In the genomic region with DNA sequence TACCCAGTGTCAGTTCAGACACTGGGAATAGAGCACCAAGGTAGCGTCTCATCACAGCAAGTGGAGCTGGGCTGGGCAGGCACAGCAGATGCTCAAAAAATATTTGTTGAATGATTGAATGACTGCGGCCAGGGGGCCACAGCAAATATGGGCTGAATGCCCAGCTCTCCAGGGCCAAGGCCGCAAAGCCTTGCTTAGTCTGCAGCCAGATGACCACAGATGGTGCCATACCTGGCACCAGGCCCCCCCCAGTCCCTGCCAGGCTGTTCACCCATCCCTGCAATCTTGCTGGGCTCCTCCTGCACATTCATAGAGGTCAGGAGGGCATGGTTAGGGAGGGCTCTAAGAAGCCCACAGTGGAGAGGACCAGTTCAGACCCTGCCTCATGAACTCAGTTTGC, we compare ENCODE assay signal across 21 cellular contexts.
"Had no signal": no experiment of that assay in that cellular context is flagged by ENCODE, and none has a peak within 500 bp of the region (broad histone marks: within the 10 kb centered on the region; RNA-seq: fewer than 3 reads in every experiment).

No MANE protein-coding gene starts in this region.

- DNase-seq: activated CD4-positive, alpha-beta T cell treated with anti-CD3 and anti-CD28 coated beads for 1 hour; activated CD8-positive, alpha-beta memory T cell treated with anti-CD3 and anti-CD28 coated beads for 24 hours; activated CD8-positive, alpha-beta memory T cell treated with anti-CD3 and anti-CD28 coated beads, Interleukin-2, amount 50 U/mL, for 48 hours; activated effector memory CD4-positive, alpha-beta T cell treated with Interleukin-2 at 50 U/mL for 16 hours; activated naive CD4-positive, alpha-beta T cell treated with anti-CD3 and anti-CD28 coated beads, Interleukin-2, amount 50 U/mL, for 16 hours; activated T-cell treated with anti-CD3 and anti-CD28 coated beads, Interleukin-2, amount 50 U/mL, for 48 hours; dermis blood vessel endothelial cell; effector memory CD4-positive, alpha-beta T cell; midbrain; nephron progenitor cell; occipital lobe; small intestine; stimulated activated CD4-positive, alpha-beta T cell treated with anti-CD3 and anti-CD28 coated beads, Interleukin-4, amount 100 ng/mL, for 24 hours; SW 1271; T-helper 2 cell; upper lobe of right lung; WERI-Rb-1 had no signal

- H3K9me3 ChIP-seq: ascending aorta, esophagus muscularis mucosa, upper lobe of right lung had no signal

- H3K27me3 ChIP-seq: ascending aorta, esophagus muscularis mucosa, hepatocyte, upper lobe of right lung had no signal

- H3K4me1 ChIP-seq: ascending aorta, upper lobe of right lung had no signal

- ATAC-seq: stimulated activated memory B cell treated with anti-CD40 and anti-IgM and Interleukin-4, amounts not matched to agents 10 μg/mL and 1 μg/mL and 100 μg/mL, for 72 hours had no signal

- H3K27ac ChIP-seq: ascending aorta, esophagus muscularis mucosa, hepatocyte, upper lobe of right lung, WERI-Rb-1 had no signal

- H3K4me3 ChIP-seq: ascending aorta, esophagus muscularis mucosa, hepatocyte, upper lobe of right lung had no signal
